Comparison of ENCODE assay signal across 26 cellular contexts in genomic region chr5:113235884-113236283, GRCh38.
A peak's percentile ranks its signal among the peaks of the same experiment; 100 is the strongest.
DNase-seq lines count a peak whose midpoint lies in the region; FAIRE-seq and TF ChIP-seq lines count a peak whose summit lies in the region.
"Had no signal": no experiment of that assay in that cellular context is flagged by ENCODE, and none has a peak within 500 bp of the region (broad histone marks: within the 10 kb centered on the region; RNA-seq: fewer than 3 reads in every experiment).

No MANE protein-coding gene starts in this region.

- no peaks in the 10 kb centered on the region for H3K36me3 ChIP-seq in H1 (ENCODE audit: control insufficient read depth in 2 of 4, insufficient read depth in 4 of 4, low read length in 3 of 4)
- no peaks in the 10 kb centered on the region for H3K36me3 ChIP-seq in SJCRH30
- H3K36me3 ChIP-seq: MG63, sigmoid colon, upper lobe of left lung had no signal

- 0 out of 2 replicates have a peak overlapping the region, but pooled peaks have one; percentile 17 for H3K18ac ChIP-seq in H1 (ENCODE audit: extremely low read depth, low read length)

- H3K14ac ChIP-seq in H1 (ENCODE audit: insufficient read length) = no peak overlapping the region

- no peak overlapping the region for H3K56ac ChIP-seq in H1 (replicated peaks; ENCODE audit: insufficient read length, low read depth, low read length)

- H4K91ac ChIP-seq in H1 (replicated peaks; ENCODE audit: insufficient read length, low read length) = no peak overlapping the region

- TF ChIP-seq RAD21 in H1 (IDR thresholded peaks at IDR 0.05 in 1 of 2, conservative IDR thresholded peaks at IDR 0.05 in 1 of 2; ENCODE audit: low read depth in 2 of 2, low read length in 2 of 2) = no peak

- H2AFZ ChIP-seq in H1 (ENCODE audit: low read length) = no peak overlapping the region

- no peak overlapping the region for H2BK12ac ChIP-seq in H1 (ENCODE audit: low read depth, low read length)

- no peak overlapping the region for H3K23ac ChIP-seq in H1 (ENCODE audit: insufficient read length)

- no peak overlapping the region for H4K5ac ChIP-seq in H1 (ENCODE audit: insufficient read length, low read depth, low read length)

- H3K4ac ChIP-seq in H1 (replicated peaks; ENCODE audit: insufficient read length, low read depth, low read length) = no peak overlapping the region

- no peak for TF ChIP-seq CTCF in H1 (IDR thresholded peaks at IDR 0.05; ENCODE audit: control extremely low read depth in 1 of 3, insufficient read depth in 1 of 3, low read depth in 1 of 3, low read length in 3 of 3)

- FAIRE-seq in H54 (lab: Jason Lieb, UNC) (peak; percentile 94), H1 (lab: Jason Lieb, UNC) (peak; percentile 39)
- FAIRE-seq: colon had no signal

- no peak overlapping the region for H4K8ac ChIP-seq in H1 (ENCODE audit: extremely low read depth, insufficient read depth, low read length)

- no peaks in the 10 kb centered on the region; a peak in 1 of 4 replicates for H3K79me2 ChIP-seq in H1 (ENCODE audit: control insufficient read depth in 1 of 2, insufficient read depth in 2 of 2, low read length in 2 of 2)

- DNase-seq in H54 (ENCODE audit: insufficient read length, low spot score) (no peak), LHCN-M2 (ENCODE audit: low read depth) (peak; percentile 28), H1 (ENCODE audit: low read depth in 1 of 2, low spot score in 2 of 2) (peak in 1 of 2 experiments; percentile 35), kidney tubule cell (ENCODE audit: low spot score) (peak; percentile 70), COLO668 (lab: John Stamatoyannopoulos, UW; ENCODE audit: unreplicated experiment) (no peak), SJCRH30 (no peak)
- no peak for DNase-seq in activated CD8-positive, alpha-beta memory T cell treated with anti-CD3 and anti-CD28 coated beads, Interleukin-2, amount 50 U/mL, for 48 hours
- DNase-seq: activated CD4-positive, alpha-beta T cell treated with anti-CD3 and anti-CD28 coated beads for 36 hours; activated T-cell treated with anti-CD3 and anti-CD28 coated beads for 4 hours; amygdala; C1 segment of cervical spinal cord; Caco-2; DMS79 treated with DMSO at 0.1 percent for 48 hours; GF-D8; KBM-7; MG63; NCI-H1105; NCI-H187; NCI-H510A treated with DMSO at 0.1 percent for 48 hours; NK-92 treated with Interleukin-12 subunit alpha and Interleukin-12 subunit beta, amount 100 ng/mL, for 24 hours; occipital lobe; psoas muscle; sigmoid colon; stimulated activated CD4-positive, alpha-beta T cell treated with anti-CD3 and anti-CD28 coated beads, Interleukin-15, amount 100 ng/mL, for 24 hours; upper lobe of left lung had no signal

- H2BK5ac ChIP-seq in H1 (ENCODE audit: low read depth, low read length) = no peak overlapping the region

- H3K4me1 ChIP-seq in H1 (replicated peaks in 1 of 4; ENCODE audit: control insufficient read depth in 3 of 4, insufficient read depth in 4 of 4, low read length in 3 of 4) (peaks cover 0 to 15% (median 7%) of the 10 kb centered on the region in 4 experiments; a peak in 4 of 7 replicates), SJCRH30 (peaks cover 46% of the 10 kb centered on the region)
- H3K4me1 ChIP-seq: Caco-2 had no signal

- CTCF ChIA-PET in H1 (lab: Charles Lee; ENCODE audit: partially characterized antibody) = interaction anchor here (0.6 to 1.2 kb wide), 3 partner anchors 9 to 133 kb away, joined by 3 read pairs; no protein-coding TSS in a partner anchor

- WGBS in H1 (ENCODE audit: extremely low coverage in 1 of 2, insufficient coverage in 1 of 2, insufficient read length in 1 of 2, insufficient replicate concordance in 2 of 2, low coverage in 1 of 2, low lambda C conversion rate in 2 of 2, missing lambda C conversion rate in 1 of 2), 2 experiments = 73% methylated on average over 4 of the region's 4 CpGs; no CpG with 5 or more reads in 1 of the 2 experiments

- H2BK20ac ChIP-seq in H1 (ENCODE audit: low read length) = no peak overlapping the region

- H3K4me3 ChIP-seq in H1 (ENCODE audit: extremely low read depth in 1 of 4, insufficient read depth in 2 of 4, low read depth in 3 of 4, low read length in 4 of 4) = no peak overlapping the region
- H3K4me3 ChIP-seq in SJCRH30 = no peak overlapping the region
- H3K4me3 ChIP-seq: MG63, psoas muscle, sigmoid colon, upper lobe of left lung had no signal

- POLR2A ChIA-PET in H1 (lab: Charles Lee; ENCODE audit: partially characterized antibody) = no interaction called here

- H2BK15ac ChIP-seq in H1 (ENCODE audit: low read length) = no peak overlapping the region

- H2BK120ac ChIP-seq in H1 (replicated peaks; ENCODE audit: low read depth, low read length) = no peak overlapping the region

- no peaks in the 10 kb centered on the region for H3K9me3 ChIP-seq in H1 (ENCODE audit: insufficient read depth in 2 of 2, low read depth in 1 of 2, low read length in 1 of 2)
- no peaks in the 10 kb centered on the region for H3K9me3 ChIP-seq in SJCRH30 (replicated peaks)
- H3K9me3 ChIP-seq: Caco-2, MG63, psoas muscle, sigmoid colon, upper lobe of left lung had no signal

- TF ChIP-seq EP300 in H1 (IDR thresholded peaks at IDR 0.05; ENCODE audit: borderline replicate concordance in 1 of 2, low read depth in 2 of 2, low read length in 2 of 2) = no peak

- no peaks in the 10 kb centered on the region for H3K79me1 ChIP-seq in H1 (ENCODE audit: low read depth, low read length)

- no peaks in the 10 kb centered on the region for H3K23me2 ChIP-seq in H1 (ENCODE audit: low read depth, low read length)

- no peaks in the 10 kb centered on the region for H4K20me1 ChIP-seq in H1 (replicated peaks in 1 of 2; ENCODE audit: control insufficient read depth in 1 of 2, insufficient read depth in 2 of 2, low read length in 2 of 2)

- H3K27me3 ChIP-seq in H1 (replicated peaks in 1 of 4; ENCODE audit: control insufficient read depth in 3 of 4, extremely low read depth in 1 of 4, insufficient read depth in 3 of 4, low read length in 3 of 4) (no peaks in the 10 kb centered on the region), SJCRH30 (no peaks in the 10 kb centered on the region)
- H3K27me3 ChIP-seq: MG63, sigmoid colon, upper lobe of left lung had no signal

- no peak overlapping the region for H3K27ac ChIP-seq in H1 (ENCODE audit: low read depth, low read length)
- H3K27ac ChIP-seq in SJCRH30 = no peak overlapping the region
- H3K27ac ChIP-seq: psoas muscle, sigmoid colon had no signal

- no peak overlapping the region; a peak in 1 of 4 replicates for H3K4me2 ChIP-seq in H1 (ENCODE audit: insufficient read depth in 1 of 2, low read depth in 2 of 2, low read length in 2 of 2)

- TF ChIP-seq POLR2A in H54 (IDR thresholded peaks at IDR 0.05; ENCODE audit: low read depth, low read length) = no peak
- TF ChIP-seq POLR2A in H1 (IDR thresholded peaks at IDR 0.05; ENCODE audit: control extremely low read depth in 1 of 2, low read depth in 2 of 2, low read length in 2 of 2) = no peak

- no peak overlapping the region for H3K9ac ChIP-seq in H1 (replicated peaks in 1 of 4; ENCODE audit: extremely low read depth in 1 of 4, low read depth in 3 of 4, low read length in 3 of 4)

- H2AK5ac ChIP-seq in H1 (ENCODE audit: low read depth, low read length) = no peak overlapping the region

TF ChIP-seq in H1, 55 proteins besides CTCF, POLR2A, EP300 and RAD21:
- TF ChIP-seq RXRA (IDR thresholded peaks at IDR 0.05; ENCODE audit: insufficient read depth, low read depth, low read length) (no peak), JUND (IDR thresholded peaks at IDR 0.05; ENCODE audit: low read length) (peak; percentile 59; the same call in 1 of the 2 replicates), SUZ12 (IDR thresholded peaks at IDR 0.05; ENCODE audit: low read length) (no peak)
TF ChIP-seq in H1: peak in this region for 1.

Comparison
In these comparisons a context has a peak if more than half of its experiments do, and no peak if none do; other contexts are left out.
1. DNase-seq: peak in LHCN-M2 (single experiment) and kidney tubule cell (single experiment); none in H54 (single experiment), COLO668 (single experiment), SJCRH30 (0 of 2) and activated CD8-positive, alpha-beta memory T cell treated with anti-CD3 and anti-CD28 coated beads, Interleukin-2, amount 50 U/mL, for 48 hours (single experiment).